ENCODE assay signal across 32 cellular contexts in genomic region chr19:55559684-55560083, GRCh38. TPM values are rescaled to one million over a fixed set of nuclear protein-coding genes. Genes with fewer than 3 reads are reported as not detected.
"Had no signal": no experiment of that assay in that cellular context is flagged by ENCODE, and none has a peak within 500 bp of the region (broad histone marks: within the 10 kb centered on the region; RNA-seq: fewer than 3 reads in every experiment).

No MANE protein-coding gene starts in this region.

- H3K9me3 ChIP-seq: ascending aorta, body of pancreas, breast epithelium had no signal

- H3K4me1 ChIP-seq: ascending aorta, breast epithelium had no signal

- DNase-seq: activated CD4-positive, alpha-beta T cell treated with anti-CD3 and anti-CD28 coated beads, Interleukin-2, amount 10 ng/mL, durations not matched to agents 7 days and 5 days; activated CD4-positive, alpha-beta T cell treated with anti-CD3 and anti-CD28 coated beads, Interleukin-2, amount 50 U/mL, for 48 hours; activated CD8-positive, alpha-beta T cell treated with anti-CD3 and anti-CD28 coated beads, Interleukin-2, amount 10 ng/mL, durations not matched to agents 7 days and 5 days; activated gamma-delta T cell; activated naive CD4-positive, alpha-beta T cell treated with Interleukin-2 at 50 U/mL for 16 hours; activated naive CD8-positive, alpha-beta T cell treated with anti-CD3 and anti-CD28 coated beads, Interleukin-2, amount 10 ng/mL, durations not matched to agents 7 days and 5 days; activated T-cell treated with anti-CD3 and anti-CD28 coated beads, Interleukin-2, amount 50 U/mL, for 24 hours; amygdala; body of pancreas; Kasumi-1; KG1; MG63; NCI-H1048; NCI-H1105 treated with DMSO at 0.1 percent for 48 hours; NCI-H1436; NCI-H187; NCI-H2029 treated with DMSO at 0.1 percent for 48 hours; NCI-H2107; NCI-H2171; NCI-H510A; NCI-H526; NCI-H774; SW 1271; T1000 had no signal

- H3K27me3 ChIP-seq: ascending aorta, MG63 had no signal

- H3K36me3 ChIP-seq: ascending aorta, breast epithelium, MG63 had no signal

- H3K4me3 ChIP-seq: ascending aorta, body of pancreas, breast epithelium, MG63 had no signal

- ATAC-seq: activated CD8-positive, alpha-beta T cell treated with anti-CD3 and anti-CD28 coated beads, Interleukin-2, amount 10 ng/mL, durations not matched to agents 7 days and 5 days; body of pancreas; Panc1 had no signal

- H3K27ac ChIP-seq: ascending aorta, body of pancreas, breast epithelium had no signal

RNA-seq across cellular contexts. Expression of gene SBK3, which starts 14.3 kb away (rescaled TPM):
- total RNA-seq: activated CD4-positive, alpha-beta T cell treated with anti-CD3 and anti-CD28 coated beads, Interleukin-2, amount 10 ng/mL, durations not matched to agents 7 days and 5 days; activated CD8-positive, alpha-beta T cell treated with anti-CD3 and anti-CD28 coated beads, Interleukin-2, amount 10 ng/mL, durations not matched to agents 7 days and 5 days; activated naive CD8-positive, alpha-beta T cell treated with anti-CD3 and anti-CD28 coated beads, Interleukin-2, amount 10 ng/mL, durations not matched to agents 7 days and 5 days; activated T-helper 2 cell treated with anti-CD3 and anti-CD28 coated beads, Interferon-gamma antibody, Interleukin-2, Interleukin-4, amounts not matched to agents 10 μg/mL and 5 μg/mL and 100 μg/mL, durations not matched to agents 14 hours and 24 hours and 36 hours; ascending aorta; body of pancreas; chondrocyte; T-helper 1 cell treated with Interleukin-12 subunit alpha and Interleukin-12 subunit beta and Interleukin-4 antibody, amounts not matched to agents 30 ng/mL and 1 ng/mL, for 36 hours; T-helper 2 cell treated with Interferon-gamma antibody and Interleukin-4, amounts not matched to agents 100 ng/mL and 5 ng/mL, for 36 hours had no signal

RNA-seq across cellular contexts. Expression of gene SBK2, which starts 22.8 kb away (rescaled TPM):
- total RNA-seq: activated CD4-positive, alpha-beta T cell treated with anti-CD3 and anti-CD28 coated beads, Interleukin-2, amount 10 ng/mL, durations not matched to agents 7 days and 5 days; activated CD8-positive, alpha-beta T cell treated with anti-CD3 and anti-CD28 coated beads, Interleukin-2, amount 10 ng/mL, durations not matched to agents 7 days and 5 days; activated naive CD8-positive, alpha-beta T cell treated with anti-CD3 and anti-CD28 coated beads, Interleukin-2, amount 10 ng/mL, durations not matched to agents 7 days and 5 days; activated T-helper 2 cell treated with anti-CD3 and anti-CD28 coated beads, Interferon-gamma antibody, Interleukin-2, Interleukin-4, amounts not matched to agents 10 μg/mL and 5 μg/mL and 100 μg/mL, durations not matched to agents 14 hours and 24 hours and 36 hours; ascending aorta; body of pancreas; breast epithelium; chondrocyte; RPMI7951; T-helper 1 cell treated with Interleukin-12 subunit alpha and Interleukin-12 subunit beta and Interleukin-4 antibody, amounts not matched to agents 30 ng/mL and 1 ng/mL, for 36 hours; T-helper 2 cell treated with Interferon-gamma antibody and Interleukin-4, amounts not matched to agents 100 ng/mL and 5 ng/mL, for 36 hours had no signal
